In the genomic region with DNA sequence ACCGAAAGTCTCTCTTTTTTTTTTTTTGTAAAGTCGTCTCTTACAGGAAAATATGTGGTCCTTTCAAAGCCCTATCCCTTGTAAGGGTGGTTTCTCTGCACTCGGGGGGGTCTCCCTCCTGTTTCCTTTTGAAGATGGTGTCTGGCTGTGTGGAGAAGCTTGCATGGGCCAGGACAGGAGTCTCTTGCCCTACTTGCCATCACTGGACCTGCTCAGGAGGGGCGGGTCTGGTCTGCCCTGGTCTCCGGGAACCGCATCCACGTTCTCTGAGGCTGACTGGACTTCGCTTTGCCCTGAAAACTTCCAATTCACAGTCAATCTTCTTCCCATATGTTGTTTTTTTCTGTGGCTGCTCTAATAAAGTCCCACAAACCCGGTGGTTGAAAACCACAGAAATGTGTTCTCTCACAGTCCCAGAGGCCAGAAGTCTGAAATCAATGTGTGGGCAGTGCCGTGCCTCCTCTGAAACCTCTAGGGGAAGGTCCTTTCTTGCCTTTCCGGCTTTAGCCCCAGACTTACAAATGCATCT, we compare ENCODE assay signal across 8 cellular contexts.
DNase-seq lines count a peak whose midpoint lies in the region; ATAC-seq and TF ChIP-seq lines count a peak whose summit lies in the region.

No MANE protein-coding gene starts in this region.

- H3K79me2 ChIP-seq in GM23338 (replicated peaks; ENCODE audit: insufficient read depth) (no peaks in the 10 kb centered on the region), OCI-LY1 (ENCODE audit: insufficient read depth, low read length) (no peaks in the 10 kb centered on the region)

- H3K27ac Mint-ChIP-seq in GM23338 = no peak overlapping the region; the same call in 1 of the 2 replicates

- no peaks in the 10 kb centered on the region for H3K36me3 ChIP-seq in GM23338 (ENCODE audit: insufficient read depth)
- no peaks in the 10 kb centered on the region; the same call in 1 of the 2 replicates for H3K36me3 ChIP-seq in OCI-LY1 (ENCODE audit: insufficient read depth, low read length)

- peaks cover 15% of the 10 kb centered on the region for H3K4me1 Mint-ChIP-seq in GM23338

- H3K27me3 ChIP-seq in GM23338 (ENCODE audit: insufficient read depth) = no peaks in the 10 kb centered on the region
- H3K27me3 ChIP-seq in OCI-LY1 (ENCODE audit: insufficient read depth, low read length) = peaks cover 19% of the 10 kb centered on the region

- H3F3A ChIP-seq in GM23338 (replicated peaks; ENCODE audit: low read depth) (no peaks in the 10 kb centered on the region), OCI-LY1 (ENCODE audit: insufficient read depth, low read length) (no peaks in the 10 kb centered on the region)

- H3K4me3 Mint-ChIP-seq in GM23338 = no peak overlapping the region

- H3K4me1 ChIP-seq in GM23338 (ENCODE audit: insufficient read depth) (peaks cover 7% of the 10 kb centered on the region; the same call in 1 of the 2 replicates), OCI-LY1 (ENCODE audit: insufficient read depth, low read length, severe bottlenecking) (peaks cover 20% of the 10 kb centered on the region)

- H3K4me3 ChIP-seq in GM23338 = no peak overlapping the region
- H3K4me3 ChIP-seq in OCI-LY1 (ENCODE audit: low read depth, low read length, poor library complexity, severe bottlenecking) = no peak overlapping the region

- no peak overlapping the region for H3K27ac ChIP-seq in GM23338 (ENCODE audit: low read depth)
- peak overlapping the region; percentile 61 for H3K27ac ChIP-seq in OCI-LY1 (ENCODE audit: low read depth, low read length, poor library complexity, severe bottlenecking)
- H3K27ac ChIP-seq in substantia nigra (ENCODE audit: low read depth, low read length, poor library complexity, severe bottlenecking) = no peak overlapping the region

- H3K9me2 ChIP-seq in GM23338 (ENCODE audit: insufficient read depth) = no peaks in the 10 kb centered on the region
- no peaks in the 10 kb centered on the region for H3K9me2 ChIP-seq in OCI-LY1 (ENCODE audit: low read depth, low read length)

- H4K20me1 ChIP-seq in GM23338 (replicated peaks; ENCODE audit: insufficient read depth) (no peaks in the 10 kb centered on the region), OCI-LY1 (ENCODE audit: insufficient read depth, low read length) (no peaks in the 10 kb centered on the region)

- no peaks in the 10 kb centered on the region for H3K36me3 Mint-ChIP-seq in GM23338 (ENCODE audit: low read depth)

- DNase-seq in GM10266 (ENCODE audit: extremely low spot score) (peak; percentile 71), GM23338 (ENCODE audit: low spot score) (no peak), foreskin melanocyte (peak; percentile 40), substantia nigra (lab: John Stamatoyannopoulos, UW) (no peak), NCI-H510A treated with DMSO at 0.1 percent for 48 hours (lab: John Stamatoyannopoulos, UW) (no peak), NOMO-1 treated with DMSO at 0.1 percent for 48 hours (lab: John Stamatoyannopoulos, UW; ENCODE audit: unreplicated experiment) (no peak), NCI-H146 (lab: John Stamatoyannopoulos, UW) (no peak)

- H3K9me3 ChIP-seq in OCI-LY1 (ENCODE audit: low read length) = no peaks in the 10 kb centered on the region

- H3K4me2 ChIP-seq in GM23338 (no peak overlapping the region), OCI-LY1 (ENCODE audit: low read length) (peak overlapping the region; percentile 16; the same call in 1 of the 2 replicates)

- peaks cover 17% of the 10 kb centered on the region for H3K27me3 Mint-ChIP-seq in GM23338 (ENCODE audit: insufficient read depth, low read depth, poor library complexity)

- peaks cover 3% of the 10 kb centered on the region; the same call in 2 of the 3 replicates for H3K9me3 Mint-ChIP-seq in GM23338

- ATAC-seq in GM23338 = no peak

- peak overlapping the region; percentile 13; the same call in 1 of the 2 replicates for H3K9ac ChIP-seq in OCI-LY1 (ENCODE audit: low read length)

- no peak for TF ChIP-seq CTCF in GM10266 (IDR thresholded peaks at IDR 0.05; ENCODE audit: control insufficient read depth, insufficient read depth, low read depth, missing control alignments)
- no peak for TF ChIP-seq CTCF in GM23338 (conservative IDR thresholded peaks at IDR 0.05; ENCODE audit: low read depth in 2 of 2)
- no peak for TF ChIP-seq CTCF in OCI-LY1 (IDR thresholded peaks at IDR 0.05; ENCODE audit: low read length)

- H2AFZ ChIP-seq in GM23338 (0 out of 2 replicates have a peak overlapping the region, but pooled peaks have one; percentile 28), OCI-LY1 (ENCODE audit: low read length) (no peak overlapping the region)

TF ChIP-seq in GM23338, 12 proteins besides CTCF, POLR2A, EP300 and RAD21:
- TF ChIP-seq CREB1 (CRISPR knock-in tag; IDR thresholded peaks at IDR 0.05; ENCODE audit: low read depth) = no peak
- TF ChIP-seq POLR2AphosphoS5 (IDR thresholded peaks at IDR 0.05; ENCODE audit: low read depth) = no peak
- TF ChIP-seq, protein P1, sequence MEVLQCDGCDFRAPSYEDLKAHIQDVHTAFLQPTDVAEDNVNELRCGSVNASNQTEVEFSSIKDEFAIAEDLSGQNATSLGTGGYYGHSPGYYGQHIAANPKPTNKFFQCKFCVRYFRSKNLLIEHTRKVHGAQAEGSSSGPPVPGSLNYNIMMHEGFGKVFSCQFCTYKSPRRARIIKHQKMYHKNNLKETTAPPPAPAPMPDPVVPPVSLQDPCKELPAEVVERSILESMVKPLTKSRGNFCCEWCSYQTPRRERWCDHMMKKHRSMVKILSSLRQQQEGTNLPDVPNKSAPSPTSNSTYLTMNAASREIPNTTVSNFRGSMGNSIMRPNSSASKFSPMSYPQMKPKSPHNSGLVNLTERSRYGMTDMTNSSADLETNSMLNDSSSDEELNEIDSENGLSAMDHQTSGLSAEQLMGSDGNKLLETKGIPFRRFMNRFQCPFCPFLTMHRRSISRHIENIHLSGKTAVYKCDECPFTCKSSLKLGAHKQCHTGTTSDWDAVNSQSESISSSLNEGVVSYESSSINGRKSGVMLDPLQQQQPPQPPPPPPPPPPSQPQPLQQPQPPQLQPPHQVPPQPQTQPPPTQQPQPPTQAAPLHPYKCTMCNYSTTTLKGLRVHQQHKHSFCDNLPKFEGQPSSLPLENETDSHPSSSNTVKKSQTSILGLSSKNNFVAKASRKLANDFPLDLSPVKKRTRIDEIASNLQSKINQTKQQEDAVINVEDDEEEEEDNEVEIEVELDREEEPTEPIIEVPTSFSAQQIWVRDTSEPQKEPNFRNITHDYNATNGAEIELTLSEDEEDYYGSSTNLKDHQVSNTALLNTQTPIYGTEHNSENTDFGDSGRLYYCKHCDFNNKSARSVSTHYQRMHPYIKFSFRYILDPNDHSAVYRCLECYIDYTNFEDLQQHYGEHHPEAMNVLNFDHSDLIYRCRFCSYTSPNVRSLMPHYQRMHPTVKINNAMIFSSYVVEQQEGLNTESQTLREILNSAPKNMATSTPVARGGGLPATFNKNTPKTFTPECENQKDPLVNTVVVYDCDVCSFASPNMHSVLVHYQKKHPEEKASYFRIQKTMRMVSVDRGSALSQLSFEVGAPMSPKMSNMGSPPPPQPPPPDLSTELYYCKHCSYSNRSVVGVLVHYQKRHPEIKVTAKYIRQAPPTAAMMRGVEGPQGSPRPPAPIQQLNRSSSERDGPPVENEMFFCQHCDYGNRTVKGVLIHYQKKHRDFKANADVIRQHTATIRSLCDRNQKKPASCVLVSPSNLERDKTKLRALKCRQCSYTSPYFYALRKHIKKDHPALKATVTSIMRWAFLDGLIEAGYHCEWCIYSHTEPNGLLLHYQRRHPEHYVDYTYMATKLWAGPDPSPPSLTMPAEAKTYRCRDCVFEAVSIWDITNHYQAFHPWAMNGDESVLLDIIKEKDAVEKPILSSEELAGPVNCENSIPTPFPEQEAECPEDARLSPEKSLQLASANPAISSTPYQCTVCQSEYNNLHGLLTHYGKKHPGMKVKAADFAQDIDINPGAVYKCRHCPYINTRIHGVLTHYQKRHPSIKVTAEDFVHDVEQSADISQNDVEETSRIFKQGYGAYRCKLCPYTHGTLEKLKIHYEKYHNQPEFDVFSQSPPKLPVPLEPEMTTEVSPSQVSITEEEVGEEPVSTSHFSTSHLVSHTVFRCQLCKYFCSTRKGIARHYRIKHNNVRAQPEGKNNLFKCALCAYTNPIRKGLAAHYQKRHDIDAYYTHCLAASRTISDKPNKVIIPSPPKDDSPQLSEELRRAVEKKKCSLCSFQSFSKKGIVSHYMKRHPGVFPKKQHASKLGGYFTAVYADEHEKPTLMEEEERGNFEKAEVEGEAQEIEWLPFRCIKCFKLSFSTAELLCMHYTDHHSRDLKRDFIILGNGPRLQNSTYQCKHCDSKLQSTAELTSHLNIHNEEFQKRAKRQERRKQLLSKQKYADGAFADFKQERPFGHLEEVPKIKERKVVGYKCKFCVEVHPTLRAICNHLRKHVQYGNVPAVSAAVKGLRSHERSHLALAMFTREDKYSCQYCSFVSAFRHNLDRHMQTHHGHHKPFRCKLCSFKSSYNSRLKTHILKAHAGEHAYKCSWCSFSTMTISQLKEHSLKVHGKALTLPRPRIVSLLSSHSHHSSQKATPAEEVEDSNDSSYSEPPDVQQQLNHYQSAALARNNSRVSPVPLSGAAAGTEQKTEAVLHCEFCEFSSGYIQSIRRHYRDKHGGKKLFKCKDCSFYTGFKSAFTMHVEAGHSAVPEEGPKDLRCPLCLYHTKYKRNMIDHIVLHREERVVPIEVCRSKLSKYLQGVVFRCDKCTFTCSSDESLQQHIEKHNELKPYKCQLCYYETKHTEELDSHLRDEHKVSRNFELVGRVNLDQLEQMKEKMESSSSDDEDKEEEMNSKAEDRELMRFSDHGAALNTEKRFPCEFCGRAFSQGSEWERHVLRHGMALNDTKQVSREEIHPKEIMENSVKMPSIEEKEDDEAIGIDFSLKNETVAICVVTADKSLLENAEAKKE (CRISPR knock-in tag; IDR thresholded peaks at IDR 0.05) = no peak
- TF ChIP-seq, protein P2, sequence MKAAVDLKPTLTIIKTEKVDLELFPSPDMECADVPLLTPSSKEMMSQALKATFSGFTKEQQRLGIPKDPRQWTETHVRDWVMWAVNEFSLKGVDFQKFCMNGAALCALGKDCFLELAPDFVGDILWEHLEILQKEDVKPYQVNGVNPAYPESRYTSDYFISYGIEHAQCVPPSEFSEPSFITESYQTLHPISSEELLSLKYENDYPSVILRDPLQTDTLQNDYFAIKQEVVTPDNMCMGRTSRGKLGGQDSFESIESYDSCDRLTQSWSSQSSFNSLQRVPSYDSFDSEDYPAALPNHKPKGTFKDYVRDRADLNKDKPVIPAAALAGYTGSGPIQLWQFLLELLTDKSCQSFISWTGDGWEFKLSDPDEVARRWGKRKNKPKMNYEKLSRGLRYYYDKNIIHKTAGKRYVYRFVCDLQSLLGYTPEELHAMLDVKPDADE (IDR thresholded peaks at IDR 0.05) = no peak
- no peak for TF ChIP-seq EZH2 (IDR thresholded peaks at IDR 0.05; ENCODE audit: low read depth, unreplicated experiment)
- TF ChIP-seq JUNB (IDR thresholded peaks at IDR 0.05; ENCODE audit: unreplicated experiment) = no peak

Comparison
In these comparisons a context has a peak if more than half of its experiments do, and no peak if none do; other contexts are left out.
1. DNase-seq: peak in GM10266 (single experiment) and foreskin melanocyte (single experiment); none in GM23338 (single experiment), substantia nigra (0 of 49), NCI-H510A treated with DMSO at 0.1 percent for 48 hours (single experiment), NOMO-1 treated with DMSO at 0.1 percent for 48 hours (single experiment) and NCI-H146 (single experiment).